8 cellular contexts compared by ENCODE assay signal in genomic region chr5:98769256-98770157, GRCh38. TPM values are rescaled to one million over a fixed set of nuclear protein-coding genes. Genes with fewer than 3 reads are reported as not detected.
DNase-seq lines count a peak whose midpoint lies in the region; ATAC-seq and TF ChIP-seq lines count a peak whose summit lies in the region.

No MANE protein-coding gene starts in this region.

- peak overlapping the region; percentile 68 to 92 (median 82) for H3K27ac ChIP-seq in esophagus squamous epithelium
- H3K27ac ChIP-seq in tibial nerve = peak overlapping the region; percentile 85 to 97 (median 92)

- H3K4me1 ChIP-seq in esophagus squamous epithelium (peaks cover 10 to 60% (median 10%) of the 10 kb centered on the region in 3 donors), tibial nerve (peaks cover 0 to 30% (median 5%) of the 10 kb centered on the region in 4 donors)

- DNase-seq in EH (ENCODE audit: low read depth) (peak; percentile 81), M059J (ENCODE audit: low read depth) (peak; percentile 71), esophagus squamous epithelium (lab: John Stamatoyannopoulos, UW) (no peak), myocyte (ENCODE audit: low read depth) (peak; percentile 92), tibial nerve (ENCODE audit: low spot score in 2 of 2) (peak in 1 of 2 donors; percentile 27), middle frontal gyrus (ENCODE audit: extremely low spot score, low spot score) (no peak)
- peak; percentile 38 for DNase-seq in activated CD4-positive, alpha-beta memory T cell treated with anti-CD3 and anti-CD28 coated beads for 36 hours

- 2% methylated on average over 13 of the region's 59 CpGs; no CpG with 5 or more reads in 1 of the 2 donors for WGBS in esophagus squamous epithelium, 2 donors
- 1% methylated on average over 35 to 50 of the region's 59 CpGs for WGBS in tibial nerve, 2 donors

- peak overlapping the region; percentile 84 for H3K4me3 Mint-ChIP-seq in activated CD4-positive, alpha-beta memory T cell treated with anti-CD3 and anti-CD28 coated beads for 36 hours

- H3K9me3 ChIP-seq in esophagus squamous epithelium (no peaks in the 10 kb centered on the region), tibial nerve (no peaks in the 10 kb centered on the region)

- peaks cover 33% of the 10 kb centered on the region for H3K4me1 Mint-ChIP-seq in activated CD4-positive, alpha-beta memory T cell treated with anti-CD3 and anti-CD28 coated beads for 36 hours (ENCODE audit: low read depth)

- TF ChIP-seq POLR2A in esophagus squamous epithelium (IDR thresholded peaks at IDR 0.05) = no peak
- no peak for TF ChIP-seq POLR2A in tibial nerve (IDR thresholded peaks at IDR 0.05)

- H3K27me3 ChIP-seq in esophagus squamous epithelium (peaks cover 0 to 16% (median 0%) of the 10 kb centered on the region in 4 donors), tibial nerve (no peaks in the 10 kb centered on the region)

- no peaks in the 10 kb centered on the region for H3K9me3 Mint-ChIP-seq in activated CD4-positive, alpha-beta memory T cell treated with anti-CD3 and anti-CD28 coated beads for 36 hours

- no peak for TF ChIP-seq EP300 in tibial nerve (IDR thresholded peaks at IDR 0.05)

- POLR2A ChIA-PET in activated CD4-positive, alpha-beta memory T cell treated with anti-CD3 and anti-CD28 coated beads for 36 hours (lab: Charles Lee) = no interaction called here

- no peak for ATAC-seq in HG02642 (IDR thresholded peaks at IDR 0.05; ENCODE audit: poor library complexity, unreplicated experiment)

- no peak overlapping the region for H3K27ac Mint-ChIP-seq in activated CD4-positive, alpha-beta memory T cell treated with anti-CD3 and anti-CD28 coated beads for 36 hours

- TF ChIP-seq CTCF in esophagus squamous epithelium (IDR thresholded peaks at IDR 0.05) = peak in 1 of 6 experiments; percentile 42
- peak in 3 of 5 experiments; percentile 4 to 41 (median 33) for TF ChIP-seq CTCF in tibial nerve (IDR thresholded peaks at IDR 0.05)

- peak overlapping the region; percentile 55 to 88 (median 70) for H3K4me3 ChIP-seq in esophagus squamous epithelium
- H3K4me3 ChIP-seq in tibial nerve = peak overlapping the region; percentile 58 to 89 (median 62)

- no peaks in the 10 kb centered on the region for H3K36me3 ChIP-seq in esophagus squamous epithelium
- H3K36me3 ChIP-seq in tibial nerve = no peaks in the 10 kb centered on the region

- H3K36me3 Mint-ChIP-seq in activated CD4-positive, alpha-beta memory T cell treated with anti-CD3 and anti-CD28 coated beads for 36 hours = no peaks in the 10 kb centered on the region

- CTCF ChIA-PET in activated CD4-positive, alpha-beta memory T cell treated with anti-CD3 and anti-CD28 coated beads for 36 hours (lab: Charles Lee) = interaction anchor here (0.6 to 6.2 kb wide), 31 partner anchors 8 to 1596 kb away, joined by 3 to 88 read pairs (median 4); no protein-coding TSS in a partner anchor

- intact Hi-C loops in activated CD4-positive, alpha-beta memory T cell treated with anti-CD3 and anti-CD28 coated beads for 36 hours (cut with micrococcal nuclease) = loop anchor here (1.0 to 10.0 kb wide), 4 partner anchors 263 to 1225 kb away; no protein-coding TSS in a partner anchor
- intact Hi-C loops in esophagus squamous epithelium (cut with DNase I) = no loop called here

- H3K27me3 Mint-ChIP-seq in activated CD4-positive, alpha-beta memory T cell treated with anti-CD3 and anti-CD28 coated beads for 36 hours = peaks cover 27% of the 10 kb centered on the region

RNA-seq across cellular contexts. Expression of gene RGMB, which starts 4.0 kb away (rescaled TPM):
- 29.9 and 51.1 TPM in 2 replicates for total RNA-seq in M059J (2014; rRNA removed; shearing (Covaris generic))
- 1 to 10 TPM; 3.3 to 3.8 TPM for total RNA-seq in activated CD4-positive, alpha-beta memory T cell treated with anti-CD3 and anti-CD28 coated beads for 36 hours
- total RNA-seq in esophagus squamous epithelium (10 to 100 TPM; 13.0 to 31.7 (median 14.2) TPM), myocyte (206 and 220 TPM in 2 replicates), tibial nerve (10 to 100 TPM; 31.8 to 43.1 (median 36.6) TPM)
- polyA plus RNA-seq in myocyte (2012) = 77.0 TPM

Comparison
In these comparisons a context has a peak if more than half of its experiments do, and no peak if none do; other contexts are left out.
1. DNase-seq: peak in EH (single experiment), M059J (single experiment), activated CD4-positive, alpha-beta memory T cell treated with anti-CD3 and anti-CD28 coated beads for 36 hours (single experiment) and myocyte (single experiment); none in esophagus squamous epithelium (single experiment) and middle frontal gyrus (single experiment).